In genomic region chr15:97955040-97955439, GRCh38 we compare ENCODE assay signal across 23 cellular contexts.
"Had no signal": no experiment of that assay in that cellular context is flagged by ENCODE, and none has a peak within 500 bp of the region (broad histone marks: within the 10 kb centered on the region; RNA-seq: fewer than 3 reads in every experiment).

No MANE protein-coding gene starts in this region.

- H3K4me3 ChIP-seq: ascending aorta, cardiac muscle cell, coronary artery, dorsolateral prefrontal cortex, left lung, lower lobe of right lung, right atrium auricular region, spleen, suprapubic skin, tibial artery had no signal

- H3K27me3 ChIP-seq: ascending aorta, cardiac muscle cell, dorsolateral prefrontal cortex, left lung, right atrium auricular region, spleen, suprapubic skin, tibial artery had no signal

- H3K27ac ChIP-seq: ascending aorta, cardiac muscle cell, coronary artery, dorsolateral prefrontal cortex, left lung, lower lobe of right lung, right atrium auricular region, spleen, suprapubic skin, tibial artery had no signal

- H3K9me3 ChIP-seq: ascending aorta, left lung, lower lobe of right lung, right atrium auricular region, suprapubic skin, tibial artery had no signal

- H3K4me1 ChIP-seq: ascending aorta had no signal

- H3K36me3 ChIP-seq: ascending aorta, cardiac muscle cell, left lung, lower lobe of right lung, right atrium auricular region, spleen, suprapubic skin, tibial artery had no signal

- ATAC-seq: activated T-cell treated with anti-CD3 and anti-CD28 coated beads, Interleukin-2, amount 50 U/mL, for 72 hours; left lung; lower lobe of right lung; natural killer cell treated with Interleukin-12 subunit alpha and Interleukin-12 subunit beta and Interleukin-15 and Interleukin-18, amount 100 ng/mL, for 72 hours had no signal

- DNase-seq: activated CD4-positive, alpha-beta T cell treated with anti-CD3 and anti-CD28 coated beads for 4 hours; activated CD4-positive, alpha-beta T cell treated with anti-CD3 and anti-CD28 coated beads, Interleukin-2, amount 50 U/mL, for 4 hours; activated CD4-positive, CD25-positive, alpha-beta regulatory T cell; activated naive CD4-positive, alpha-beta T cell treated with anti-CD3 and anti-CD28 coated beads, Interleukin-2, amount 10 ng/mL, durations not matched to agents 7 days and 5 days; activated naive CD8-positive, alpha-beta T cell treated with anti-CD3 and anti-CD28 coated beads, Interleukin-2, amount 10 ng/mL, durations not matched to agents 7 days and 5 days; activated T-cell treated with anti-CD3 and anti-CD28 coated beads for 4 hours; activated T-cell treated with anti-CD3 and anti-CD28 coated beads, Interleukin-2, amount 50 U/mL, for 72 hours; cerebellar nuclear complex; dorsolateral prefrontal cortex; effector memory CD4-positive, alpha-beta T cell; kidney glomerular epithelial cell; left lung; lower lobe of right lung; mesenchymal stem cell; spleen; stimulated activated naive CD4-positive, alpha-beta T cell; tibial artery had no signal
